In the genomic region with DNA sequence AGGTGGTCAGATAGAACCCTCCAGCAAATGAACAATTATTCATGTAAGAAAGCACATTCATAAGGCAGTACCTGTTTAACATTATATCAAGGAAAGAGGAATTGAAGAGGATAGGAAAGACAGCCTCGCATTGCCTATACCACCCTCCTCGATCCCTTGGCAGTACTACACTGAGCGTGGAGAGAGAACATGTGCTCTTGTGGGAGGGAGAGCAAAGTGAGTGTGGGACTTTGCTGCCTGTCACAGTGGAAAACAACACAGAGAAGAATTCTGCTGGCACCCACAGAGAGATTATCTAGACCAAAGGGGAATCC, we compare ENCODE assay signal across 22 cellular contexts. TPM values are rescaled to one million over a fixed set of nuclear protein-coding genes. Genes with fewer than 3 reads are reported as not detected.
DNase-seq lines count a peak whose midpoint lies in the region; ATAC-seq and TF ChIP-seq lines count a peak whose summit lies in the region.
"Had no signal": no experiment of that assay in that cellular context is flagged by ENCODE, and none has a peak within 500 bp of the region (broad histone marks: within the 10 kb centered on the region; RNA-seq: fewer than 3 reads in every experiment).

No MANE protein-coding gene starts in this region.

- no peak overlapping the region for H3K4me3 Mint-ChIP-seq in T-helper 2 cell treated with Interferon-gamma antibody and Interleukin-4, amounts not matched to agents 5 μg/mL and 100 μg/mL, for 36 hours
- H3K4me3 Mint-ChIP-seq in activated T-cell treated with anti-CD3 and anti-CD28 coated beads, Interleukin-2, amount 50 U/mL, for 72 hours: no peak overlapping the region
- H3K4me3 Mint-ChIP-seq: activated naive CD4-positive, alpha-beta T cell treated with anti-CD3 and anti-CD28 coated beads for 36 hours; natural killer cell treated with Interleukin-12 subunit alpha and Interleukin-12 subunit beta and Interleukin-15 and Interleukin-18, amount 100 ng/mL, for 72 hours; stimulated activated naive CD8-positive, alpha-beta T cell treated with anti-CD3 and anti-CD28 coated beads, Interleukin-15, amount 100 ng/mL, for 72 hours had no signal

- H3K36me3 Mint-ChIP-seq in T-helper 2 cell treated with Interferon-gamma antibody and Interleukin-4, amounts not matched to agents 5 μg/mL and 100 μg/mL, for 36 hours (ENCODE audit: low read depth): no peaks in the 10 kb centered on the region
- H3K36me3 Mint-ChIP-seq in activated T-cell treated with anti-CD3 and anti-CD28 coated beads, Interleukin-2, amount 50 U/mL, for 72 hours (ENCODE audit: insufficient read depth in 2 of 2): no peaks in the 10 kb centered on the region
- H3K36me3 Mint-ChIP-seq: natural killer cell treated with Interleukin-12 subunit alpha and Interleukin-12 subunit beta and Interleukin-15 and Interleukin-18, amount 100 ng/mL, for 72 hours had no signal

- H3K27ac Mint-ChIP-seq in T-helper 2 cell treated with Interferon-gamma antibody and Interleukin-4, amounts not matched to agents 5 μg/mL and 100 μg/mL, for 36 hours: no peak overlapping the region
- H3K27ac Mint-ChIP-seq in activated T-cell treated with anti-CD3 and anti-CD28 coated beads, Interleukin-2, amount 50 U/mL, for 72 hours: no peak overlapping the region
- H3K27ac Mint-ChIP-seq: activated naive CD4-positive, alpha-beta T cell treated with anti-CD3 and anti-CD28 coated beads for 36 hours; natural killer cell treated with Interleukin-12 subunit alpha and Interleukin-12 subunit beta and Interleukin-15 and Interleukin-18, amount 100 ng/mL, for 72 hours; progenitor cell of endocrine pancreas; stimulated activated naive CD8-positive, alpha-beta T cell treated with anti-CD3 and anti-CD28 coated beads, Interleukin-15, amount 100 ng/mL, for 72 hours had no signal

- H3K27ac ChIP-seq in ACC112 (ENCODE audit: low read depth, low read length) (no peak overlapping the region), VCaP (peak overlapping the region; percentile 2; the same call in 1 of the 2 replicates), gastroesophageal sphincter (no peak overlapping the region), psoas muscle (peak overlapping the region; percentile 34), prostate gland (no peak overlapping the region)
- H3K27ac ChIP-seq: BLaER1 treated with 17β-estradiol and CSF1 and Interleukin-3, amounts not matched to agents 10 nM and 100 nM had no signal

- intact Hi-C loops in psoas muscle (cut with DNase I) (loop anchor here (5.0 to 10.0 kb wide), 4 partner anchors 153 to 640 kb away; partner anchors contain the start of genes CUL5 (in 1 of the 2) and POGLUT3 (in 1 of the 2)), prostate gland (cut with DNase I) (no loop called here)

- H3K9me3 ChIP-seq in gastroesophageal sphincter (no peaks in the 10 kb centered on the region), psoas muscle (no peaks in the 10 kb centered on the region), prostate gland (no peaks in the 10 kb centered on the region)

- H3K27me3 ChIP-seq in ACC112 (ENCODE audit: insufficient read depth, low read length) (no peaks in the 10 kb centered on the region), gastroesophageal sphincter (no peaks in the 10 kb centered on the region), psoas muscle (ENCODE audit: insufficient read depth in 3 of 3, low read length in 2 of 3) (no peaks in the 10 kb centered on the region), prostate gland (replicated peaks; ENCODE audit: insufficient read depth) (no peaks in the 10 kb centered on the region)
- H3K27me3 ChIP-seq: BLaER1 treated with 17β-estradiol and CSF1 and Interleukin-3, amounts not matched to agents 10 nM and 100 nM had no signal

- H3K4me1 ChIP-seq in ACC112 (ENCODE audit: control insufficient read depth, insufficient read depth, low read length, unreplicated experiment): no peaks in the 10 kb centered on the region
- H3K4me1 ChIP-seq in gastroesophageal sphincter: peaks cover 0 to 6% (median 0%) of the 10 kb centered on the region in 3 donors
- peaks cover 3% of the 10 kb centered on the region for H3K4me1 ChIP-seq in psoas muscle
- H3K4me1 ChIP-seq in prostate gland (replicated peaks): no peaks in the 10 kb centered on the region
- H3K4me1 ChIP-seq: BLaER1 treated with 17β-estradiol and CSF1 and Interleukin-3, amounts not matched to agents 10 nM and 100 nM had no signal

- no peaks in the 10 kb centered on the region for H3K9me3 Mint-ChIP-seq in T-helper 2 cell treated with Interferon-gamma antibody and Interleukin-4, amounts not matched to agents 5 μg/mL and 100 μg/mL, for 36 hours
- no peaks in the 10 kb centered on the region for H3K9me3 Mint-ChIP-seq in activated T-cell treated with anti-CD3 and anti-CD28 coated beads, Interleukin-2, amount 50 U/mL, for 72 hours
- H3K9me3 Mint-ChIP-seq: activated naive CD4-positive, alpha-beta T cell treated with anti-CD3 and anti-CD28 coated beads for 36 hours; natural killer cell treated with Interleukin-12 subunit alpha and Interleukin-12 subunit beta and Interleukin-15 and Interleukin-18, amount 100 ng/mL, for 72 hours; stimulated activated naive CD8-positive, alpha-beta T cell treated with anti-CD3 and anti-CD28 coated beads, Interleukin-15, amount 100 ng/mL, for 72 hours had no signal

- no peaks in the 10 kb centered on the region for H3K4me1 Mint-ChIP-seq in T-helper 2 cell treated with Interferon-gamma antibody and Interleukin-4, amounts not matched to agents 5 μg/mL and 100 μg/mL, for 36 hours (ENCODE audit: low read depth)
- H3K4me1 Mint-ChIP-seq in activated T-cell treated with anti-CD3 and anti-CD28 coated beads, Interleukin-2, amount 50 U/mL, for 72 hours (ENCODE audit: low read depth): no peaks in the 10 kb centered on the region
- H3K4me1 Mint-ChIP-seq: stimulated activated naive CD8-positive, alpha-beta T cell treated with anti-CD3 and anti-CD28 coated beads, Interleukin-15, amount 100 ng/mL, for 72 hours had no signal

- DNase-seq in psoas muscle (no peak), GM19240 (ENCODE audit: insufficient read length, low spot score) (no peak), prostate gland (ENCODE audit: low spot score) (no peak)
- no peak for DNase-seq in T-helper 2 cell treated with Interferon-gamma antibody and Interleukin-4, amounts not matched to agents 5 μg/mL and 100 μg/mL, for 36 hours (ENCODE audit: low spot score)
- no peak for DNase-seq in activated T-cell treated with anti-CD3 and anti-CD28 coated beads, Interleukin-2, amount 50 U/mL, for 72 hours
- DNase-seq: activated CD4-positive, alpha-beta T cell treated with anti-CD3 and anti-CD28 coated beads for 1 hour; activated CD8-positive, alpha-beta memory T cell treated with anti-CD3 and anti-CD28 coated beads for 24 hours; activated naive CD4-positive, alpha-beta T cell treated with anti-CD3 and anti-CD28 coated beads for 36 hours; activated T-cell treated with anti-CD3 and anti-CD28 coated beads, Interleukin-2, amount 50 U/mL, for 48 hours; effector CD8-positive, alpha-beta T cell; GOT3; NCI-H1105 treated with DMSO at 0.1 percent for 48 hours; OCI-M1; stimulated activated CD4-positive, alpha-beta T cell treated with anti-CD3 and anti-CD28 coated beads, Interleukin-12 subunit alpha, Interleukin-12 subunit beta, amount 100 ng/mL, for 4 hours; stimulated activated naive CD8-positive, alpha-beta T cell treated with anti-CD3 and anti-CD28 coated beads, Interleukin-15, amount 100 ng/mL, for 72 hours; SW 1271 had no signal

- no peaks in the 10 kb centered on the region for H3K79me2 ChIP-seq in ACC112 (ENCODE audit: control insufficient read depth, insufficient read depth, low read length, unreplicated experiment)

- no peak for TF ChIP-seq CTCF in VCaP (conservative IDR thresholded peaks at IDR 0.05)
- TF ChIP-seq CTCF in gastroesophageal sphincter (IDR thresholded peaks at IDR 0.05): no peak
- TF ChIP-seq CTCF in psoas muscle (IDR thresholded peaks at IDR 0.05): no peak
- TF ChIP-seq CTCF in prostate gland (IDR thresholded peaks at IDR 0.05): no peak

- TF ChIP-seq EP300 in gastroesophageal sphincter (IDR thresholded peaks at IDR 0.05): no peak

- peaks cover 4% of the 10 kb centered on the region for H3K27me3 Mint-ChIP-seq in T-helper 2 cell treated with Interferon-gamma antibody and Interleukin-4, amounts not matched to agents 5 μg/mL and 100 μg/mL, for 36 hours (ENCODE audit: low read depth)
- H3K27me3 Mint-ChIP-seq in activated T-cell treated with anti-CD3 and anti-CD28 coated beads, Interleukin-2, amount 50 U/mL, for 72 hours (ENCODE audit: low read depth): no peaks in the 10 kb centered on the region
- H3K27me3 Mint-ChIP-seq: progenitor cell of endocrine pancreas; stimulated activated naive CD8-positive, alpha-beta T cell treated with anti-CD3 and anti-CD28 coated beads, Interleukin-15, amount 100 ng/mL, for 72 hours had no signal

- H3K36me3 ChIP-seq in ACC112 (ENCODE audit: insufficient read depth, low read length) (no peaks in the 10 kb centered on the region), gastroesophageal sphincter (no peaks in the 10 kb centered on the region), psoas muscle (ENCODE audit: insufficient read depth in 1 of 2, low read depth in 1 of 2) (no peaks in the 10 kb centered on the region), prostate gland (no peaks in the 10 kb centered on the region)
- H3K36me3 ChIP-seq: BLaER1 treated with 17β-estradiol and CSF1 and Interleukin-3, amounts not matched to agents 10 nM and 100 nM had no signal

- 87% methylated on average over 3 of the region's 3 CpGs; no CpG with 5 or more reads in 1 of the 2 donors for WGBS in gastroesophageal sphincter (ENCODE audit: low coverage in 1 of 2), 2 donors
- WGBS in psoas muscle, 3 donors: 27 to 70% (median 43%) methylated on average over 3 of the region's 3 CpGs
- WGBS in prostate gland: 86% methylated on average over 3 of the region's 3 CpGs

- peak overlapping the region; percentile 21 for H2AFZ ChIP-seq in ACC112 (ENCODE audit: low read length, unreplicated experiment)

- TF ChIP-seq POLR2A in gastroesophageal sphincter (IDR thresholded peaks at IDR 0.05) (no peak), prostate gland (IDR thresholded peaks at IDR 0.05) (no peak)

- ATAC-seq in gastroesophageal sphincter (peak; percentile 11), psoas muscle (no peak)
- ATAC-seq in activated T-cell treated with anti-CD3 and anti-CD28 coated beads, Interleukin-2, amount 50 U/mL, for 72 hours (replicated peaks in 1 of 2): no peak

- H3K4me3 ChIP-seq in ACC112 (ENCODE audit: low read depth, low read length): no peak overlapping the region
- H3K4me3 ChIP-seq in gastroesophageal sphincter: no peak overlapping the region
- no peak overlapping the region for H3K4me3 ChIP-seq in psoas muscle
- H3K4me3 ChIP-seq in prostate gland: no peak overlapping the region
- H3K4me3 ChIP-seq: BLaER1 treated with 17β-estradiol and CSF1 and Interleukin-3, amounts not matched to agents 10 nM and 100 nM had no signal

RNA-seq across cellular contexts. Expression of gene DDX10, which starts 17.5 kb away (rescaled TPM):
- total RNA-seq in gastroesophageal sphincter (10 to 100 TPM; 16.3 to 44.8 (median 22.5) TPM), psoas muscle (10 to 100 TPM; 10.0 to 15.4 (median 11.9) TPM), prostate gland (10 to 100 TPM; 18.5 to 33.1 TPM)
- polyA plus RNA-seq in psoas muscle: 10 to 100 TPM; 10.6 to 18.0 (median 11.4) TPM
- 10 to 100 TPM; 24.9 to 32.7 TPM for total RNA-seq in activated T-cell treated with anti-CD3 and anti-CD28 coated beads, Interleukin-2, amount 50 U/mL, for 72 hours

RNA-seq across cellular contexts. Expression of gene EXPH5, which starts 53.8 kb away (rescaled TPM):
- total RNA-seq in gastroesophageal sphincter (1 to 10 TPM; 1.1 to 4.8 (median 4.0) TPM), psoas muscle (under 1 TPM; 0.15 to 0.58 (median 0.35) TPM), prostate gland (10 to 100 TPM in 1 of 2 donors, 1 to 10 TPM in 1; 6.6 to 17.3 TPM)
- polyA plus RNA-seq in psoas muscle: under 1 TPM; 0.01 to 0.03 (median 0.01) TPM
- 1 to 10 TPM; 4.3 to 5.7 TPM for total RNA-seq in activated T-cell treated with anti-CD3 and anti-CD28 coated beads, Interleukin-2, amount 50 U/mL, for 72 hours

Comparison
In these comparisons a context has a peak if more than half of its experiments do, and no peak if none do; other contexts are left out.
1. H3K27ac ChIP-seq: peak in VCaP (single experiment) and psoas muscle (single experiment); none in ACC112 (single experiment), gastroesophageal sphincter (0 of 4) and prostate gland (0 of 2).